30 cellular contexts compared by ENCODE assay signal in genomic region chr9:38697901-38698300, GRCh38. TPM values are rescaled to one million over a fixed set of nuclear protein-coding genes. Genes with fewer than 3 reads are reported as not detected.
"Had no signal": no experiment of that assay in that cellular context is flagged by ENCODE, and none has a peak within 500 bp of the region (broad histone marks: within the 10 kb centered on the region; RNA-seq: fewer than 3 reads in every experiment).

No MANE protein-coding gene starts in this region.

- H3K27me3 ChIP-seq: brain microvascular endothelial cell, cardiac muscle cell, Peyer's patch, SJCRH30 had no signal

- H3K4me1 ChIP-seq: Peyer's patch had no signal

- DNase-seq: activated CD4-positive, alpha-beta memory T cell treated with anti-CD3 and anti-CD28 coated beads, Interleukin-2, amount 10 ng/mL, durations not matched to agents 7 days and 5 days; activated CD4-positive, alpha-beta T cell treated with anti-CD3 and anti-CD28 coated beads for 36 hours; activated CD4-positive, alpha-beta T cell treated with anti-CD3 and anti-CD28 coated beads, Interleukin-2, amount 50 U/mL, for 1 hour; activated gamma-delta T cell treated with Interleukin-2 at 50 U/mL for 16 hours; activated naive CD4-positive, alpha-beta T cell treated with anti-CD3 and anti-CD28 coated beads, Interleukin-2, amount 10 ng/mL, durations not matched to agents 7 days and 5 days; activated naive CD8-positive, alpha-beta T cell treated with anti-CD3 and anti-CD28 coated beads for 36 hours; activated T-cell treated with anti-CD3 and anti-CD28 coated beads for 4 hours; activated T-cell treated with anti-CD3 and anti-CD28 coated beads, Interleukin-2, amount 50 U/mL, for 48 hours; brain microvascular endothelial cell; KG1; NCI-H1105; NCI-H1930; NCI-H345; NCI-H510A; NCI-H526 treated with DMSO at 0.1 percent for 48 hours; NK-92 treated with Interleukin-12 subunit alpha and Interleukin-12 subunit beta, amount 100 ng/mL, for 24 hours; OCI-M1; Peyer's patch; Right ventricle myocardium superior; SJCRH30; SK-N-SH; T-helper 1 cell; WERI-Rb-1 had no signal

- H3K4me2 ChIP-seq: SK-N-SH had no signal

- H3K4me3 ChIP-seq: cardiac muscle cell, Peyer's patch, SJCRH30 had no signal

- H3K27ac ChIP-seq: brain microvascular endothelial cell, cardiac muscle cell, Peyer's patch, RWPE1, SJCRH30, WERI-Rb-1 had no signal

- H3K9me3 ChIP-seq: Peyer's patch, SJCRH30, SK-N-SH had no signal

- H3K9ac ChIP-seq: SK-N-SH had no signal

- H3K36me3 ChIP-seq: brain microvascular endothelial cell, cardiac muscle cell, Peyer's patch, SJCRH30, WERI-Rb-1 had no signal

RNA-seq across cellular contexts. Expression of gene FAM240B, which starts 22.0 kb away (rescaled TPM):
- total RNA-seq: activated CD4-positive, alpha-beta memory T cell treated with anti-CD3 and anti-CD28 coated beads, Interleukin-2, amount 10 ng/mL, durations not matched to agents 7 days and 5 days; activated CD4-positive, alpha-beta T cell treated with anti-CD3 and anti-CD28 coated beads for 36 hours; activated CD8-positive, alpha-beta memory T cell treated with anti-CD3 and anti-CD28 coated beads for 36 hours; activated naive CD8-positive, alpha-beta T cell treated with anti-CD3 and anti-CD28 coated beads for 36 hours; activated T-helper 2 cell treated with anti-CD3 and anti-CD28 coated beads, Interferon-gamma antibody, Interleukin-2, Interleukin-4, amounts not matched to agents 10 μg/mL and 5 μg/mL and 100 μg/mL, durations not matched to agents 14 hours and 24 hours and 36 hours; cardiac muscle cell; LHCN-M2; MCF 10A; Peyer's patch; Right ventricle myocardium superior; SJCRH30; T-helper 2 cell treated with Interferon-gamma antibody and Interleukin-4, amounts not matched to agents 100 ng/mL and 5 ng/mL, for 36 hours had no signal
